Comparison of ENCODE assay signal across 8 cellular contexts in the genomic region with DNA sequence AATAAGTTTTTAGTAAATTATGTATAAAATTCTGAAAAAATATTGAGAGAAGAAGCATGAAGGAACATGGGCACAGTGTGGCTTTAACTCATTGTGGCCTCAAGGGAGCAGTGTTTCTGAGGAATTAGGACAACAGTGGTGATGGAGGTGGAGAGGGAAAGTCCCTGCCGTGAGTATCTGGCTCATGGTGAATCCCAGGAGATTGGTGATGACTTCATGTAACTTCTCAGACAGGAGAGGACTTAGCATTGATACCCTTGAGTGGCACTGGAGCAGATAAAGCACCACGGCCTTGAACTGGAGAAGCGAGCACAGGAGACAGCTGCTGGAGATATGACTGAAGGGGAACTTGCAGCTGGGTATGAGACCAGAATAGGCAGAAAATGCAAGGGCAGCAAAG. TPM values are rescaled to one million over a fixed set of nuclear protein-coding genes. Genes with fewer than 3 reads are reported as not detected.
A peak's percentile ranks its signal among the peaks of the same experiment; 100 is the strongest.
DNase-seq lines count a peak whose midpoint lies in the region; ATAC-seq and TF ChIP-seq lines count a peak whose summit lies in the region.

No MANE protein-coding gene starts in this region.

- H2AK5ac ChIP-seq in mesenchymal stem cell (ENCODE audit: low read length, severe bottlenecking) = no peak overlapping the region

- ATAC-seq in GM18511 (IDR thresholded peaks at IDR 0.05; ENCODE audit: unreplicated experiment) = peak; percentile 98
- ATAC-seq in mucosa of descending colon = no peak

- H4K91ac ChIP-seq in mesenchymal stem cell (ENCODE audit: low read length) = no peak overlapping the region

- H3K9ac ChIP-seq in mesenchymal stem cell (ENCODE audit: low read length) = no peak overlapping the region

- no peak overlapping the region for H3K4me3 ChIP-seq in MG63
- no peak overlapping the region for H3K4me3 ChIP-seq in WERI-Rb-1 (ENCODE audit: low read depth, low read length)
- H3K4me3 ChIP-seq in mesenchymal stem cell (ENCODE audit: insufficient read depth in 1 of 2, low read depth in 1 of 2, low read length in 2 of 2) = no peak overlapping the region
- H3K4me3 ChIP-seq in mucosa of descending colon = no peak overlapping the region

- peak overlapping the region; percentile 1 for H3K4me2 ChIP-seq in mesenchymal stem cell (ENCODE audit: low read length, poor library complexity, severe bottlenecking)

- CTCF ChIA-PET in HEK293T (lab: Yijun Ruan, JAX) = interaction anchor here (0.6 kb wide), 1 partner anchor 532 kb away, joined by 4 read pairs; no protein-coding TSS in a partner anchor
- CTCF ChIA-PET in activated CD4-positive, alpha-beta memory T cell treated with anti-CD3 and anti-CD28 coated beads, Interleukin-2, amount 10 ng/mL, durations not matched to agents 7 days and 5 days (lab: Charles Lee) = no interaction called here

- H3K36me3 Mint-ChIP-seq in activated CD4-positive, alpha-beta memory T cell treated with anti-CD3 and anti-CD28 coated beads, Interleukin-2, amount 10 ng/mL, durations not matched to agents 7 days and 5 days (ENCODE audit: low read depth) = no peaks in the 10 kb centered on the region

- H3K18ac ChIP-seq in mesenchymal stem cell (ENCODE audit: low read depth in 1 of 2, low read length in 2 of 2) = no peak overlapping the region

- H3K27me3 Mint-ChIP-seq in activated CD4-positive, alpha-beta memory T cell treated with anti-CD3 and anti-CD28 coated beads, Interleukin-2, amount 10 ng/mL, durations not matched to agents 7 days and 5 days = no peaks in the 10 kb centered on the region

- H3K4me1 Mint-ChIP-seq in activated CD4-positive, alpha-beta memory T cell treated with anti-CD3 and anti-CD28 coated beads, Interleukin-2, amount 10 ng/mL, durations not matched to agents 7 days and 5 days = no peaks in the 10 kb centered on the region

- H3K4me1 ChIP-seq in mesenchymal stem cell (ENCODE audit: control insufficient read depth, insufficient read depth, low read depth, low read length) (peaks cover 2% of the 10 kb centered on the region), mucosa of descending colon (ENCODE audit: low read depth) (no peaks in the 10 kb centered on the region)

- H3K23ac ChIP-seq in mesenchymal stem cell (ENCODE audit: low read length in 2 of 2) = no peak overlapping the region

- H3K27me3 ChIP-seq in MG63 (no peaks in the 10 kb centered on the region), WERI-Rb-1 (ENCODE audit: insufficient read depth, low read depth, severe bottlenecking) (no peaks in the 10 kb centered on the region), mesenchymal stem cell (ENCODE audit: control insufficient read depth in 1 of 2, insufficient read depth in 1 of 2, low read length in 2 of 2) (no peaks in the 10 kb centered on the region)

- intact Hi-C loops in mucosa of descending colon (cut with DNase I, micrococcal nuclease) = no loop called here

- peaks cover 3% of the 10 kb centered on the region for H3K9me3 Mint-ChIP-seq in activated CD4-positive, alpha-beta memory T cell treated with anti-CD3 and anti-CD28 coated beads, Interleukin-2, amount 10 ng/mL, durations not matched to agents 7 days and 5 days

- H3K9me3 ChIP-seq in MG63 = no peaks in the 10 kb centered on the region
- H3K9me3 ChIP-seq in WERI-Rb-1 (ENCODE audit: severe bottlenecking) = no peaks in the 10 kb centered on the region
- H3K9me3 ChIP-seq in mesenchymal stem cell (ENCODE audit: control insufficient read depth, low read length) = peaks cover 4% of the 10 kb centered on the region
- H3K9me3 ChIP-seq in mucosa of descending colon = no peaks in the 10 kb centered on the region

- no peak overlapping the region for H3K4ac ChIP-seq in mesenchymal stem cell (ENCODE audit: low read depth in 1 of 2, low read length in 2 of 2)

- H3K4me3 Mint-ChIP-seq in activated CD4-positive, alpha-beta memory T cell treated with anti-CD3 and anti-CD28 coated beads, Interleukin-2, amount 10 ng/mL, durations not matched to agents 7 days and 5 days = no peak overlapping the region

- no peak overlapping the region for H3K27ac Mint-ChIP-seq in activated CD4-positive, alpha-beta memory T cell treated with anti-CD3 and anti-CD28 coated beads, Interleukin-2, amount 10 ng/mL, durations not matched to agents 7 days and 5 days

- H2BK5ac ChIP-seq in mesenchymal stem cell (ENCODE audit: low read depth, low read length, poor library complexity, severe bottlenecking) = no peak overlapping the region

- no peaks in the 10 kb centered on the region for H3K79me1 ChIP-seq in mesenchymal stem cell (replicated peaks; ENCODE audit: low read length, poor library complexity, severe bottlenecking)

- no peak overlapping the region for H2BK12ac ChIP-seq in mesenchymal stem cell (ENCODE audit: low read length in 2 of 2)

- H4K8ac ChIP-seq in mesenchymal stem cell (ENCODE audit: low read length) = no peak overlapping the region

- H2AFZ ChIP-seq in mesenchymal stem cell (ENCODE audit: low read depth, low read length) = no peak overlapping the region

- POLR2A ChIA-PET in HEK293T (lab: Yijun Ruan, JAX) = no interaction called here
- POLR2A ChIA-PET in activated CD4-positive, alpha-beta memory T cell treated with anti-CD3 and anti-CD28 coated beads, Interleukin-2, amount 10 ng/mL, durations not matched to agents 7 days and 5 days (lab: Charles Lee) = no interaction called here

- DNase-seq in HEK293T (ENCODE audit: extremely low spot score) (peak; percentile 58), MG63 (peak; percentile 22), WERI-Rb-1 (peak; percentile 66), mesenchymal stem cell (peak; percentile 92), NK-92 (lab: John Stamatoyannopoulos, UW; ENCODE audit: unreplicated experiment) (no peak), mucosa of descending colon (no peak)
- no peak for DNase-seq in activated CD4-positive, alpha-beta memory T cell treated with anti-CD3 and anti-CD28 coated beads, Interleukin-2, amount 10 ng/mL, durations not matched to agents 7 days and 5 days

- peak; percentile 66 for TF ChIP-seq CTCF in WERI-Rb-1 (IDR thresholded peaks at IDR 0.05; ENCODE audit: low read depth, low read length)
- no peak for TF ChIP-seq CTCF in mucosa of descending colon (IDR thresholded peaks at IDR 0.05)

- no peak overlapping the region for H3K27ac ChIP-seq in WERI-Rb-1
- H3K27ac ChIP-seq in mesenchymal stem cell (ENCODE audit: low read length, poor library complexity, severe bottlenecking) = no peak overlapping the region

- WGBS in mesenchymal stem cell = 22% methylated on average over 3 of the region's 3 CpGs

- H2BK15ac ChIP-seq in mesenchymal stem cell (ENCODE audit: low read depth, poor library complexity, severe bottlenecking) = no peak overlapping the region

- H2BK120ac ChIP-seq in mesenchymal stem cell (ENCODE audit: low read depth, low read length) = no peak overlapping the region

- H3K36me3 ChIP-seq in MG63 = no peaks in the 10 kb centered on the region
- H3K36me3 ChIP-seq in WERI-Rb-1 = no peaks in the 10 kb centered on the region
- no peaks in the 10 kb centered on the region for H3K36me3 ChIP-seq in mesenchymal stem cell (ENCODE audit: control insufficient read depth in 1 of 2, insufficient read depth in 2 of 2, low read depth in 1 of 2, low read length in 2 of 2)
- H3K36me3 ChIP-seq in mucosa of descending colon (ENCODE audit: low read depth) = no peaks in the 10 kb centered on the region

- H3K14ac ChIP-seq in mesenchymal stem cell (ENCODE audit: low read length in 2 of 2) = no peak overlapping the region

TF ChIP-seq in HEK293T, 16 proteins besides CTCF, POLR2A, EP300 and RAD21:
- TF ChIP-seq FOXA1 (IDR thresholded peaks at IDR 0.05) (no peak), SP1 (IDR thresholded peaks at IDR 0.05) (no peak), ZNF384 (IDR thresholded peaks at IDR 0.05) (no peak), LEF1 (IDR thresholded peaks at IDR 0.05; ENCODE audit: borderline replicate concordance) (no peak), FOXK2 (IDR thresholded peaks at IDR 0.05) (no peak), L3MBTL2 (conservative IDR thresholded peaks at IDR 0.05) (no peak), ARNT (IDR thresholded peaks at IDR 0.05) (no peak), HDGF (IDR thresholded peaks at IDR 0.05; ENCODE audit: borderline replicate concordance) (no peak), CTBP1 (IDR thresholded peaks at IDR 0.05; ENCODE audit: borderline replicate concordance) (no peak), FOXM1 (IDR thresholded peaks at IDR 0.05; ENCODE audit: borderline replicate concordance) (no peak), ELF4 (IDR thresholded peaks at IDR 0.05) (no peak), SUZ12 (IDR thresholded peaks at IDR 0.05) (no peak), BHLHE40 (IDR thresholded peaks at IDR 0.05; ENCODE audit: borderline replicate concordance) (no peak), NFRKB (IDR thresholded peaks at IDR 0.05) (no peak), TARDBP (IDR thresholded peaks at IDR 0.05) (no peak)
- TF ChIP-seq, protein P1, sequence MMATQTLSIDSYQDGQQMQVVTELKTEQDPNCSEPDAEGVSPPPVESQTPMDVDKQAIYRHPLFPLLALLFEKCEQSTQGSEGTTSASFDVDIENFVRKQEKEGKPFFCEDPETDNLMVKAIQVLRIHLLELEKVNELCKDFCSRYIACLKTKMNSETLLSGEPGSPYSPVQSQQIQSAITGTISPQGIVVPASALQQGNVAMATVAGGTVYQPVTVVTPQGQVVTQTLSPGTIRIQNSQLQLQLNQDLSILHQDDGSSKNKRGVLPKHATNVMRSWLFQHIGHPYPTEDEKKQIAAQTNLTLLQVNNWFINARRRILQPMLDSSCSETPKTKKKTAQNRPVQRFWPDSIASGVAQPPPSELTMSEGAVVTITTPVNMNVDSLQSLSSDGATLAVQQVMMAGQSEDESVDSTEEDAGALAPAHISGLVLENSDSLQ (IDR thresholded peaks at IDR 0.05) = no peak

RNA-seq across cellular contexts. Expression of a gene that starts 35.0 kb away (rescaled TPM):
- total RNA-seq in MG63 (2014; rRNA removed; shearing (Covaris generic); ENCODE audit: low replicate concordance) = 0.07 TPM in 1 of 2 replicates, not detected in the other
- polyA plus RNA-seq in mesenchymal stem cell (2013, experiment 1 of 2) = 0.65 TPM
- 0.56 TPM for polyA plus RNA-seq in mesenchymal stem cell (2013, experiment 2 of 2)
- total RNA-seq in mucosa of descending colon = 1 to 10 TPM in 1 of 3 donors, under 1 TPM in 2; 0.12 to 1.6 (median 0.20) TPM
- not detected for total RNA-seq in activated CD4-positive, alpha-beta memory T cell treated with anti-CD3 and anti-CD28 coated beads, Interleukin-2, amount 10 ng/mL, durations not matched to agents 7 days and 5 days

Comparison
In these comparisons a context has a peak if more than half of its experiments do, and no peak if none do; other contexts are left out.
1. DNase-seq: peak in HEK293T (single experiment), MG63 (single experiment), WERI-Rb-1 (single experiment) and mesenchymal stem cell (single experiment); none in NK-92 (single experiment), mucosa of descending colon (0 of 3) and activated CD4-positive, alpha-beta memory T cell treated with anti-CD3 and anti-CD28 coated beads, Interleukin-2, amount 10 ng/mL, durations not matched to agents 7 days and 5 days (single experiment).